8 cellular contexts compared by ENCODE assay signal in the genomic region with DNA sequence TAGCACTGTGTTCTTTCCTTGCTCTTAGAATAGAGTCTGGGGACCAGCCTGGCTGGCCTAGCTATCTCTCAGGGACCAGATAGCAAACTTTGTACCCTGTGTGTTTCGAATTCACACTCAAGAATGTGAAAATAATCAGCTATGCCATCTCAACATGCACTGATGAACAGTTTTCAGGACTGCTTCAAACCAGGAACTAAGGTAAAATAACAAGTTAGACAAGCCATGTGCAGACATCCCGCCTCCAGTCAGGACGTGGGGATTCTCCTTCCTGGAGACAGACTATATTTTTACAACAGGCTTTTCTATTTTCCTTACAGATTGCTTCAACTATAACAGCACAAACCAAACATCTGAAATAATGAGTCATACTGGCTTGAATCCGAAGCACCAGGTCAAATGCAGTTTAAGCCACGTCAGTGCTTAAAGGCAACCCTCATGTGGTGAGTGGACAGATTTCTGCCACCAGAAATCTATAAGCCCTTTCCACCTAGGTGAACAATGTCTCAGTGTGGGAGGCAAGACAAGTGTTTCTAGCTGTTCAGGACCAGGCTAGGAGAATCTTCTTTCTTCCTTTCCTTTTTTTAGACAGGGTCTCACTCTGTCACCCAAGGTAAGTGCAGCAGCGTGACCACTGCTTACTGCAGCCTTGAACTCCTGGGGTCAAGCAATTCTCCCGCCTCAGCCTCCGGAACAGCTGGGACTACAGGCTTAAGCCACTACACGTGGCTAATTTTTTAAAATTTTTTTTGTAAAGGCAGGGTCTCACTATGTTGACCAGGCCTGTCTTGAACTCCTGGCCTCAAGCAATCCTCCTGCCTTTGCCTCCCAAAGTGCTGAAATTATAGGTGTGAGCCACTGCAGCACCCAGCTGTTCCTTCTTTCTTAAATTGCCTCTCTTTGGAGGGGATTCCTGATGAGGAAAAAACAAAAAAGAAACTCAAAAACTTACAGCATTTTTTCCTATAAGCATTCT. TPM values are rescaled to one million over a fixed set of nuclear protein-coding genes. Genes with fewer than 3 reads are reported as not detected.
DNase-seq lines count a peak whose midpoint lies in the region; TF ChIP-seq lines count a peak whose summit lies in the region.

No MANE protein-coding gene starts in this region.

- H3K4me1 ChIP-seq in ascending aorta (peaks cover 14 to 47% of the 10 kb centered on the region in 2 donors), stomach smooth muscle (ENCODE audit: control insufficient read depth, insufficient read depth, low read length) (peaks cover 41% of the 10 kb centered on the region), testis (peaks cover 40% of the 10 kb centered on the region)

- intact Hi-C loops in ascending aorta (cut with DNase I) (loop anchor here (2.0 kb wide), 2 partner anchors 46 to 54 kb away; a partner anchor contains a TSS), testis (cut with DNase I; ENCODE audit: low total_unique reads) (no loop called here), dorsolateral prefrontal cortex (cut with DNase I) (no loop called here)

- H3K36me3 ChIP-seq in ascending aorta (no peaks in the 10 kb centered on the region), stomach smooth muscle (ENCODE audit: control insufficient read depth in 2 of 2, insufficient read depth in 2 of 2, low read length in 2 of 2) (no peaks in the 10 kb centered on the region), testis (ENCODE audit: low read depth, missing control alignments) (no peaks in the 10 kb centered on the region)

- H3K27me3 ChIP-seq in ascending aorta (no peaks in the 10 kb centered on the region), stomach smooth muscle (ENCODE audit: control insufficient read depth in 1 of 2, insufficient read depth in 2 of 2, low read length in 2 of 2) (no peaks in the 10 kb centered on the region), testis (no peaks in the 10 kb centered on the region), dorsolateral prefrontal cortex (no peaks in the 10 kb centered on the region)

- H3K4me3 ChIP-seq in HFF-Myc (replicated peaks; ENCODE audit: low read depth, low read length) (no peak overlapping the region), ascending aorta (no peak overlapping the region), stomach smooth muscle (ENCODE audit: low read length in 2 of 2) (peak overlapping the region; percentile 24 to 41), testis (no peak overlapping the region), dorsolateral prefrontal cortex (no peak overlapping the region)

- peak; percentile 96 for DNase-seq in HFF-Myc (ENCODE audit: extremely low read depth, low read depth)
- DNase-seq in ascending aorta (ENCODE audit: low spot score in 2 of 2) = peak in 1 of 2 donors; percentile 84
- DNase-seq in hepatic stellate cell (ENCODE audit: low spot score) = peak; percentile 84
- no peak for DNase-seq in testis
- DNase-seq in activated CD8-positive, alpha-beta memory T cell treated with anti-CD3 and anti-CD28 coated beads, Interleukin-2, amount 50 U/mL, for 4 hours = no peak
- no peak for DNase-seq in dorsolateral prefrontal cortex
- DNase-seq in NCI-H187 (lab: John Stamatoyannopoulos, UW) = no peak

- no peak for TF ChIP-seq POLR2A in testis (IDR thresholded peaks at IDR 0.05)

- peak overlapping the region; percentile 51 to 58 for H3K9ac ChIP-seq in stomach smooth muscle (ENCODE audit: low read length in 2 of 2)

- H3K9me3 ChIP-seq in ascending aorta = no peaks in the 10 kb centered on the region
- H3K9me3 ChIP-seq in stomach smooth muscle (ENCODE audit: control insufficient read depth in 2 of 2, low read length in 2 of 2) = no peaks in the 10 kb centered on the region
- no peaks in the 10 kb centered on the region for H3K9me3 ChIP-seq in testis

- 37 to 38% methylated on average over 9 of the region's 9 CpGs for WGBS in testis, 2 donors

- no peak for TF ChIP-seq CTCF in HFF-Myc (IDR thresholded peaks at IDR 0.05; ENCODE audit: low read depth, low read length, missing control alignments)
- no peak for TF ChIP-seq CTCF in ascending aorta (IDR thresholded peaks at IDR 0.05)
- no peak for TF ChIP-seq CTCF in testis (IDR thresholded peaks at IDR 0.05)
- TF ChIP-seq CTCF in dorsolateral prefrontal cortex (IDR thresholded peaks at IDR 0.05 in 54 of 56, conservative IDR thresholded peaks at IDR 0.05 in 2 of 56; ENCODE audit: low read depth in 1 of 56, partially characterized antibody in 56 of 56) = no peak

- H3K27ac ChIP-seq in ascending aorta = peak overlapping the region; percentile 66 to 74
- peak overlapping the region; percentile 81 for H3K27ac ChIP-seq in stomach smooth muscle (ENCODE audit: low read length)
- peak overlapping the region in 1 of 2 donors; percentile 16 for H3K27ac ChIP-seq in testis
- peak overlapping the region in 29 of 59 donors; percentile 0 to 64 (median 29) for H3K27ac ChIP-seq in dorsolateral prefrontal cortex

RNA-seq across cellular contexts. Expression of a gene that starts 53.3 kb away (rescaled TPM):
- total RNA-seq in ascending aorta (9.7 TPM), testis (10 to 100 TPM; 42.8 to 48.6 TPM), dorsolateral prefrontal cortex (10 to 100 TPM in 118 of 120 experiments, 1 to 10 TPM in 2; 8.2 to 40.9 (median 18.7) TPM)
- polyA plus RNA-seq in testis (ENCODE audit: insufficient read depth, low read depth, low replicate concordance) = 24.8 TPM

Comparison
In these comparisons a context has a peak if more than half of its experiments do, and no peak if none do; other contexts are left out.
1. DNase-seq: peak in HFF-Myc (single experiment) and hepatic stellate cell (single experiment); none in testis (single experiment), activated CD8-positive, alpha-beta memory T cell treated with anti-CD3 and anti-CD28 coated beads, Interleukin-2, amount 50 U/mL, for 4 hours (single experiment), dorsolateral prefrontal cortex (0 of 10) and NCI-H187 (0 of 2).
2. H3K4me3 ChIP-seq: peak in stomach smooth muscle (2 of 2); none in HFF-Myc (single experiment), ascending aorta (0 of 2), testis (0 of 2) and dorsolateral prefrontal cortex (0 of 59).